7 cellular contexts compared by ENCODE assay signal in genomic region chr16:4614571-4615388, GRCh38. TPM values are rescaled to one million over a fixed set of nuclear protein-coding genes. Genes with fewer than 3 reads are reported as not detected.
DNase-seq lines count a peak whose midpoint lies in the region; ATAC-seq and TF ChIP-seq lines count a peak whose summit lies in the region.

Gene UBALD1, minus strand, starts transcription at chr16:4614888. Its CDS starts 91 bp downstream, at chr16:4614797.

- peak; percentile 86 for TF ChIP-seq POLR2A in GM18505 (IDR thresholded peaks at IDR 0.05; ENCODE audit: borderline replicate concordance, extremely low read depth, insufficient read depth, insufficient read length)

- DNase-seq in NCI-H146 (lab: John Stamatoyannopoulos, UW), result peak; percentile 98
- peak; percentile 73 for DNase-seq in T-helper 22 cell (ENCODE audit: low read depth)
- DNase-seq in ascending aorta (ENCODE audit: low spot score in 2 of 2), result peak; percentile 59 to 95
- DNase-seq in hepatic stellate cell (ENCODE audit: low spot score), result peak; percentile 94
- DNase-seq in retina, result peak; percentile 92

- intact Hi-C loops in ascending aorta (cut with DNase I), result loop anchor here (5.0 kb wide), 1 partner anchor 78 kb away; the partner anchor contains the start of gene NUDT16L1

- peak within 1 kb of the TSS; percentile 91 to 98 for H3K27ac ChIP-seq in ascending aorta

- H3K36me3 ChIP-seq in ascending aorta, result peaks cover 0 to 3% of the 10 kb centered on the region in 2 donors

- TF ChIP-seq CTCF in ascending aorta (IDR thresholded peaks at IDR 0.05), result peak in 1 of 3 experiments; percentile 21

- H3K4me3 ChIP-seq in ascending aorta, result peak within 1 kb of the TSS; percentile 92 to 98

- peaks cover 23 to 41% of the 10 kb centered on the region in 2 donors for H3K4me1 ChIP-seq in ascending aorta

- no peaks in the 10 kb centered on the region for H3K9me3 ChIP-seq in ascending aorta

- H3K27me3 ChIP-seq in ascending aorta, result no peaks in the 10 kb centered on the region

- ATAC-seq in GM18505 (IDR thresholded peaks at IDR 0.05; ENCODE audit: unreplicated experiment), result peak; percentile 54
- ATAC-seq in HG02884 (IDR thresholded peaks at IDR 0.05; ENCODE audit: unreplicated experiment), result peak; percentile 45

RNA-seq across cellular contexts. Expression of gene UBALD1, which starts in this region (rescaled TPM):
- total RNA-seq in ascending aorta, result 4.6 TPM

Comparison
In these comparisons a context has a peak if more than half of its experiments do, and no peak if none do; other contexts are left out.
1. Peak in every context shown above with its lines: DNase-seq, ATAC-seq, H3K4me3 ChIP-seq and H3K27ac ChIP-seq.